21 cellular contexts compared by ENCODE assay signal in genomic region chr20:52201395-52201794, GRCh38. TPM values are rescaled to one million over a fixed set of nuclear protein-coding genes. Genes with fewer than 3 reads are reported as not detected.
DNase-seq lines count a peak whose midpoint lies in the region; ATAC-seq, FAIRE-seq and TF ChIP-seq lines count a peak whose summit lies in the region.
"Had no signal": no experiment of that assay in that cellular context is flagged by ENCODE, and none has a peak within 500 bp of the region (broad histone marks: within the 10 kb centered on the region; RNA-seq: fewer than 3 reads in every experiment).

No MANE protein-coding gene starts in this region.

- no peaks in the 10 kb centered on the region for H3K36me3 Mint-ChIP-seq in activated CD4-positive, alpha-beta T cell treated with anti-CD3 and anti-CD28 coated beads, Interleukin-2, amount 10 ng/mL, durations not matched to agents 24 days and 14 days (ENCODE audit: low read depth)
- no peaks in the 10 kb centered on the region for H3K36me3 Mint-ChIP-seq in natural killer cell treated with Interleukin-12 subunit alpha and Interleukin-12 subunit beta and Interleukin-15 and Interleukin-18, amount 100 ng/mL, for 72 hours
- H3K36me3 Mint-ChIP-seq: activated naive CD8-positive, alpha-beta T cell treated with anti-CD3 and anti-CD28 coated beads for 36 hours; CD8-positive, alpha-beta memory T cell had no signal

- intact Hi-C loops in activated CD4-positive, alpha-beta T cell treated with anti-CD3 and anti-CD28 coated beads, Interleukin-2, amount 10 ng/mL, durations not matched to agents 24 days and 14 days (cut with micrococcal nuclease) = no loop called here

- H3K4me3 ChIP-seq in bronchial epithelial cell (ENCODE audit: low read depth, low read length) = no peak overlapping the region
- H3K4me3 ChIP-seq: colonic mucosa had no signal

- H3K27me3 Mint-ChIP-seq in activated CD4-positive, alpha-beta T cell treated with anti-CD3 and anti-CD28 coated beads, Interleukin-2, amount 10 ng/mL, durations not matched to agents 24 days and 14 days = no peaks in the 10 kb centered on the region
- H3K27me3 Mint-ChIP-seq in natural killer cell treated with Interleukin-12 subunit alpha and Interleukin-12 subunit beta and Interleukin-15 and Interleukin-18, amount 100 ng/mL, for 72 hours = no peaks in the 10 kb centered on the region
- H3K27me3 Mint-ChIP-seq: activated naive CD8-positive, alpha-beta T cell treated with anti-CD3 and anti-CD28 coated beads for 36 hours; stimulated activated naive CD8-positive, alpha-beta T cell treated with anti-CD3 and anti-CD28 coated beads, Interleukin-15, amount 100 ng/mL, for 72 hours had no signal

- H3K27me3 ChIP-seq in bronchial epithelial cell (ENCODE audit: control insufficient read depth, insufficient read depth, low read length) = no peaks in the 10 kb centered on the region
- H3K27me3 ChIP-seq: colonic mucosa had no signal

- H3K36me3 ChIP-seq in bronchial epithelial cell (ENCODE audit: control insufficient read depth, insufficient read depth, low read length) = no peaks in the 10 kb centered on the region
- H3K36me3 ChIP-seq: colonic mucosa had no signal

- H3K4me1 Mint-ChIP-seq in activated CD4-positive, alpha-beta T cell treated with anti-CD3 and anti-CD28 coated beads, Interleukin-2, amount 10 ng/mL, durations not matched to agents 24 days and 14 days = no peaks in the 10 kb centered on the region
- no peaks in the 10 kb centered on the region for H3K4me1 Mint-ChIP-seq in natural killer cell treated with Interleukin-12 subunit alpha and Interleukin-12 subunit beta and Interleukin-15 and Interleukin-18, amount 100 ng/mL, for 72 hours (ENCODE audit: low read depth in 2 of 2)
- H3K4me1 Mint-ChIP-seq: CD8-positive, alpha-beta memory T cell; stimulated activated naive CD8-positive, alpha-beta T cell treated with anti-CD3 and anti-CD28 coated beads, Interleukin-15, amount 100 ng/mL, for 72 hours had no signal

- no peak for TF ChIP-seq CTCF in bronchial epithelial cell (IDR thresholded peaks at IDR 0.05; ENCODE audit: insufficient read depth, low read length, severe bottlenecking)

- ATAC-seq in natural killer cell treated with Interleukin-12 subunit alpha and Interleukin-12 subunit beta and Interleukin-15 and Interleukin-18, amount 100 ng/mL, for 72 hours = no peak
- ATAC-seq: stimulated activated naive CD8-positive, alpha-beta T cell treated with anti-CD3 and anti-CD28 coated beads, Interleukin-15, amount 100 ng/mL, for 72 hours had no signal

- no peak overlapping the region for H3K4me3 Mint-ChIP-seq in activated CD4-positive, alpha-beta T cell treated with anti-CD3 and anti-CD28 coated beads, Interleukin-2, amount 10 ng/mL, durations not matched to agents 24 days and 14 days
- no peak overlapping the region for H3K4me3 Mint-ChIP-seq in natural killer cell treated with Interleukin-12 subunit alpha and Interleukin-12 subunit beta and Interleukin-15 and Interleukin-18, amount 100 ng/mL, for 72 hours
- H3K4me3 Mint-ChIP-seq: activated naive CD8-positive, alpha-beta T cell treated with anti-CD3 and anti-CD28 coated beads for 36 hours; activated T-helper 1 cell treated with anti-CD3 and anti-CD28 coated beads, Interleukin-12 subunit alpha, Interleukin-12 subunit beta, Interleukin-2, Interleukin-4 antibody, amounts not matched to agents 30 ng/mL and 10 ng/mL and 1 ng/mL, durations not matched to agents 14 hours and 24 hours and 36 hours; CD8-positive, alpha-beta memory T cell; HFFc6; stimulated activated naive CD8-positive, alpha-beta T cell treated with anti-CD3 and anti-CD28 coated beads, Interleukin-15, amount 100 ng/mL, for 72 hours had no signal

- DNase-seq in DMS79 treated with DMSO at 0.1 percent for 48 hours (lab: John Stamatoyannopoulos, UW) (peak; percentile 82), NCI-H146 treated with DMSO at 0.1 percent for 48 hours (lab: John Stamatoyannopoulos, UW; ENCODE audit: unreplicated experiment) (peak; percentile 81), NCI-H2227 treated with DMSO at 0.1 percent for 48 hours (lab: John Stamatoyannopoulos, UW) (peak; percentile 69), bronchial epithelial cell (ENCODE audit: low read depth) (peak; percentile 42), UCSD-AML1 (lab: John Stamatoyannopoulos, UW; ENCODE audit: unreplicated experiment) (no peak)
- no peak for DNase-seq in activated CD4-positive, alpha-beta T cell treated with anti-CD3 and anti-CD28 coated beads, Interleukin-2, amount 10 ng/mL, durations not matched to agents 24 days and 14 days
- no peak for DNase-seq in natural killer cell treated with Interleukin-12 subunit alpha and Interleukin-12 subunit beta and Interleukin-15 and Interleukin-18, amount 100 ng/mL, for 72 hours (ENCODE audit: low spot score)
- DNase-seq: activated CD4-positive, CD25-positive, alpha-beta regulatory T cell; activated CD8-positive, alpha-beta memory T cell treated with anti-CD3 and anti-CD28 coated beads for 24 hours; activated naive CD8-positive, alpha-beta T cell treated with anti-CD3 and anti-CD28 coated beads for 36 hours; CD8-positive, alpha-beta memory T cell; colonic mucosa; foreskin fibroblast; HFFc6; hippocampal formation; islet precursor cell; mammary epithelial cell; NCI-H446; stimulated activated CD4-positive, alpha-beta T cell treated with anti-CD3 and anti-CD28 coated beads, Interleukin-1b, Interleukin-23, amount 100 ng/mL, for 48 hours; stimulated activated naive CD8-positive, alpha-beta T cell treated with anti-CD3 and anti-CD28 coated beads, Interleukin-15, amount 100 ng/mL, for 72 hours had no signal

- no peak overlapping the region for H3K27ac Mint-ChIP-seq in activated CD4-positive, alpha-beta T cell treated with anti-CD3 and anti-CD28 coated beads, Interleukin-2, amount 10 ng/mL, durations not matched to agents 24 days and 14 days
- H3K27ac Mint-ChIP-seq in natural killer cell treated with Interleukin-12 subunit alpha and Interleukin-12 subunit beta and Interleukin-15 and Interleukin-18, amount 100 ng/mL, for 72 hours = no peak overlapping the region
- H3K27ac Mint-ChIP-seq: activated naive CD8-positive, alpha-beta T cell treated with anti-CD3 and anti-CD28 coated beads for 36 hours; activated T-helper 1 cell treated with anti-CD3 and anti-CD28 coated beads, Interleukin-12 subunit alpha, Interleukin-12 subunit beta, Interleukin-2, Interleukin-4 antibody, amounts not matched to agents 30 ng/mL and 10 ng/mL and 1 ng/mL, durations not matched to agents 14 hours and 24 hours and 36 hours; HFFc6 had no signal

- no peaks in the 10 kb centered on the region for H3K9me3 Mint-ChIP-seq in activated CD4-positive, alpha-beta T cell treated with anti-CD3 and anti-CD28 coated beads, Interleukin-2, amount 10 ng/mL, durations not matched to agents 24 days and 14 days
- no peaks in the 10 kb centered on the region for H3K9me3 Mint-ChIP-seq in natural killer cell treated with Interleukin-12 subunit alpha and Interleukin-12 subunit beta and Interleukin-15 and Interleukin-18, amount 100 ng/mL, for 72 hours
- H3K9me3 Mint-ChIP-seq: activated naive CD8-positive, alpha-beta T cell treated with anti-CD3 and anti-CD28 coated beads for 36 hours; activated T-helper 1 cell treated with anti-CD3 and anti-CD28 coated beads, Interleukin-12 subunit alpha, Interleukin-12 subunit beta, Interleukin-2, Interleukin-4 antibody, amounts not matched to agents 30 ng/mL and 10 ng/mL and 1 ng/mL, durations not matched to agents 14 hours and 24 hours and 36 hours; CD8-positive, alpha-beta memory T cell; HFFc6; stimulated activated naive CD8-positive, alpha-beta T cell treated with anti-CD3 and anti-CD28 coated beads, Interleukin-15, amount 100 ng/mL, for 72 hours had no signal

- FAIRE-seq in bronchial epithelial cell (lab: Jason Lieb, UNC) = no peak

RNA-seq across cellular contexts. Expression of gene ZFP64, which starts 9.8 kb away (rescaled TPM):
- 27.5 and 49.8 TPM in 2 replicates for total RNA-seq in bronchial epithelial cell
- 12.6 and 12.8 TPM in 2 replicates for total RNA-seq in activated CD4-positive, alpha-beta T cell treated with anti-CD3 and anti-CD28 coated beads, Interleukin-2, amount 10 ng/mL, durations not matched to agents 24 days and 14 days
- total RNA-seq in natural killer cell treated with Interleukin-12 subunit alpha and Interleukin-12 subunit beta and Interleukin-15 and Interleukin-18, amount 100 ng/mL, for 72 hours = 10 to 100 TPM in 1 of 2 donors, 1 to 10 TPM in 1; 9.2 to 13.8 TPM

Comparison
In these comparisons a context has a peak if more than half of its experiments do, and no peak if none do; other contexts are left out.
1. DNase-seq: peak in DMS79 treated with DMSO at 0.1 percent for 48 hours (single experiment), NCI-H146 treated with DMSO at 0.1 percent for 48 hours (single experiment), NCI-H2227 treated with DMSO at 0.1 percent for 48 hours (single experiment) and bronchial epithelial cell (single experiment); none in activated CD4-positive, alpha-beta T cell treated with anti-CD3 and anti-CD28 coated beads, Interleukin-2, amount 10 ng/mL, durations not matched to agents 24 days and 14 days (single experiment), natural killer cell treated with Interleukin-12 subunit alpha and Interleukin-12 subunit beta and Interleukin-15 and Interleukin-18, amount 100 ng/mL, for 72 hours (single experiment) and UCSD-AML1 (single experiment).